8 cellular contexts compared by ENCODE assay signal in genomic region chr2:227939271-227940027, GRCh38.
DNase-seq lines count a peak whose midpoint lies in the region; ATAC-seq and TF ChIP-seq lines count a peak whose summit lies in the region.

No MANE protein-coding gene starts in this region.

- no peaks in the 10 kb centered on the region for H3K27me3 ChIP-seq in testis

- no peak overlapping the region for H3K27ac ChIP-seq in testis

- no peaks in the 10 kb centered on the region for H3K36me3 ChIP-seq in testis (ENCODE audit: low read depth, missing control alignments)

- no peak for TF ChIP-seq POLR2A in testis (IDR thresholded peaks at IDR 0.05)

- WGBS in testis, 2 donors = 56 to 62% methylated on average over 11 of the region's 11 CpGs

- intact Hi-C loops in testis (cut with DNase I; ENCODE audit: low total_unique reads) = no loop called here

- no peaks in the 10 kb centered on the region for H3K9me3 ChIP-seq in testis

- peak; percentile 30 to 57 for DNase-seq in NCI-H524 (lab: John Stamatoyannopoulos, UW)
- no peak for DNase-seq in NCI-H524 treated with DMSO at 0.1 percent for 48 hours (lab: John Stamatoyannopoulos, UW)
- DNase-seq in HT-29 (ENCODE audit: low spot score) = peak; percentile 55
- peak; percentile 40 for DNase-seq in SHP77 treated with DMSO at 0.1 percent for 48 hours (lab: John Stamatoyannopoulos, UW)
- DNase-seq in globus pallidus (ENCODE audit: low spot score) = peak; percentile 91
- peak; percentile 21 for DNase-seq in testis

- no peaks in the 10 kb centered on the region for H3K4me1 ChIP-seq in testis

- no peak for ATAC-seq in GM18519 (IDR thresholded peaks at IDR 0.05; ENCODE audit: low FRiP score, unreplicated experiment)
- ATAC-seq in HG02623 (IDR thresholded peaks at IDR 0.05; ENCODE audit: unreplicated experiment) = no peak

- peak in 1 of 3 experiments; percentile 29 for TF ChIP-seq CTCF in testis (IDR thresholded peaks at IDR 0.05)

- no peak overlapping the region for H3K4me3 ChIP-seq in testis
